8 cellular contexts compared by ENCODE assay signal in the genomic region with DNA sequence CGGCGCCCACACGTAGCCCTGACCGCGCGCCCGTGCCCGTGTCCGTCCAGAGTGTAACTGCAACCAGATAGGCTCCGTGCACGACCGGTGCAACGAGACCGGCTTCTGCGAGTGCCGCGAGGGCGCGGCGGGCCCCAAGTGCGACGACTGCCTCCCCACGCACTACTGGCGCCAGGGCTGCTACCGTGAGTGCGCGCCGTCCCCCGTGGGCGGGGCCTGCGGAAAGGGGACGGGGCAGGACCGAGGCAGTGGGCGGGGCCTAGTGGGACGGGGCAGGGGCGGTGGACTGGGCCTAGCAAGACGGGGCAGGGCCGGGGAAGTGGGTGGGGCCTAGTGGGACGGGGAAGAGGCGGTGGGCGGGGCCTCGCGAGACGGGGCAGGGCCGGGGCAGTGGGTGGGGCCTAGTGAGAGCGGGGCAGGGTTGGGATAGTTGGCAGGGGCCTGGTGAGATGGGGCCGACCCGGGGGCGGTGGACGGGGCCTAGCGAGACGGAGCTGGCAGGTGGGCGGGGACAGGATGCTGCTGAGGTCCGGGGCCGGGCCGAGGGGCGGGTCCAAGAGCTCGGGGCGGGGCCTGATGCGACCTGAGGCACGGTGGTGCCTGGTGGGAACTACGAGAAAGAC.
DNase-seq lines count a peak whose midpoint lies in the region; ATAC-seq and TF ChIP-seq lines count a peak whose summit lies in the region.

No MANE protein-coding gene starts in this region.

- H4K20me1 ChIP-seq in IMR-90 (ENCODE audit: insufficient read depth, low read length) = peaks cover 10% of the 10 kb centered on the region
- no peaks in the 10 kb centered on the region for H4K20me1 ChIP-seq in OCI-LY7 (ENCODE audit: insufficient read depth, low read length)

- H3K4me1 ChIP-seq in IMR-90 (ENCODE audit: control insufficient read depth, insufficient read depth, low read length) (peaks cover 5% of the 10 kb centered on the region), OCI-LY7 (ENCODE audit: insufficient read depth, low read length, poor library complexity, severe bottlenecking) (peaks cover 17% of the 10 kb centered on the region)

- H3K9ac ChIP-seq in IMR-90 (ENCODE audit: low read depth, low read length) = no peak overlapping the region

- H2BK15ac ChIP-seq in IMR-90 (ENCODE audit: low read depth, low read length) = no peak overlapping the region

- intact Hi-C loops in IMR-90 (cut with micrococcal nuclease) = no loop called here
- intact Hi-C loops in OCI-LY7 (cut with micrococcal nuclease; ENCODE audit: unreplicated experiment) = no loop called here

- H3K79me1 ChIP-seq in IMR-90 (ENCODE audit: low read depth in 1 of 2, low read length in 2 of 2) = no peaks in the 10 kb centered on the region

- in situ Hi-C loops in IMR-90 (cut with MboI; ENCODE audit: low sequenced_read_pairs) = no loop called here

- H3K18ac ChIP-seq in IMR-90 (ENCODE audit: low read depth, low read length) = no peak overlapping the region

- no peak overlapping the region for H3K14ac ChIP-seq in IMR-90 (replicated peaks; ENCODE audit: low read depth, low read length)

- H2AFZ ChIP-seq in IMR-90 (replicated peaks; ENCODE audit: low read length, poor library complexity) = peak overlapping the region; percentile 95
- peak overlapping the region; percentile 28; the same call in 1 of the 2 replicates for H2AFZ ChIP-seq in OCI-LY7 (ENCODE audit: low read length)

- no peak for TF ChIP-seq RAD21 in IMR-90 (IDR thresholded peaks at IDR 0.05; ENCODE audit: low read length)

- no peaks in the 10 kb centered on the region for H3K9me2 ChIP-seq in OCI-LY7 (ENCODE audit: insufficient read depth, low read length)

- H4K8ac ChIP-seq in IMR-90 (ENCODE audit: low read depth in 2 of 2, low read length in 2 of 2) = no peak overlapping the region

- no peak for TF ChIP-seq POLR2A in IMR-90 (IDR thresholded peaks at IDR 0.05; ENCODE audit: low read depth, low read length)

- H3K79me2 ChIP-seq in OCI-LY7 (ENCODE audit: insufficient read depth, low read depth, low read length) = no peaks in the 10 kb centered on the region

- no peaks in the 10 kb centered on the region for H3K9me1 ChIP-seq in IMR-90 (ENCODE audit: insufficient read depth, low read length)

- no peak overlapping the region for H2BK120ac ChIP-seq in IMR-90 (ENCODE audit: low read depth, low read length)

- no peak overlapping the region for H2AK5ac ChIP-seq in IMR-90 (ENCODE audit: low read depth, low read length)

- no peak overlapping the region for H2AK9ac ChIP-seq in IMR-90 (replicated peaks; ENCODE audit: low read depth, low read length, poor library complexity)

- no peak overlapping the region for H2BK20ac ChIP-seq in IMR-90 (ENCODE audit: low read depth, low read length)

- CTCF ChIA-PET in IMR-90 (lab: Yijun Ruan, JAX) = interaction anchor here (0.7 to 0.8 kb wide), 3 partner anchors 19 to 483 kb away, joined by 3 read pairs; no protein-coding TSS in a partner anchor
- CTCF ChIA-PET in OCI-LY7 (lab: Charles Lee; ENCODE audit: unreplicated experiment) = interaction anchor here (0.6 to 1.5 kb wide), 4 partner anchors 19 to 433 kb away, joined by 3 read pairs; no protein-coding TSS in a partner anchor

- no peak overlapping the region for H4K91ac ChIP-seq in IMR-90 (ENCODE audit: insufficient read depth, low read depth, low read length)

- H2BK5ac ChIP-seq in IMR-90 (ENCODE audit: low read depth, low read length, poor library complexity, severe bottlenecking) = no peak overlapping the region

- no peaks in the 10 kb centered on the region for H3K9me3 ChIP-seq in IMR-90 (ENCODE audit: control insufficient read depth, insufficient read depth, low read length)
- H3K9me3 ChIP-seq in OCI-LY7 (ENCODE audit: low read length) = no peaks in the 10 kb centered on the region

- DNase-seq in COLO829 (ENCODE audit: low spot score) (peak; percentile 97), IMR-90 (peak; percentile 85), OCI-LY7 (ENCODE audit: low spot score) (peak; percentile 95), activated T-cell treated with anti-CD3 and anti-CD28 coated beads for 24 hours (ENCODE audit: low read depth) (peak; percentile 93), epithelial cell of prostate (ENCODE audit: low read depth, low spot score) (peak; percentile 29), middle frontal gyrus (ENCODE audit: extremely low spot score, low spot score) (peak; percentile 54)
- DNase-seq in stimulated activated CD8-positive, alpha-beta memory T cell treated with anti-CD3 and anti-CD28 coated beads, Interleukin-15, amount 100 ng/mL, for 4 hours (ENCODE audit: low read depth in 2 of 2) = peak; percentile 98 to 99

- WGBS in IMR-90 (ENCODE audit: extremely low coverage in 2 of 2, insufficient read length in 1 of 2), 2 experiments = 5% methylated on average over 35 of the region's 62 CpGs; no CpG with 5 or more reads in 1 of the 2 experiments

- H3K4ac ChIP-seq in IMR-90 (ENCODE audit: low read depth, low read length) = no peak overlapping the region

- H4K5ac ChIP-seq in IMR-90 (ENCODE audit: low read depth, low read length) = no peak overlapping the region

- no TSS peak for BruUV-seq in IMR-90 (replicated peaks; lab: Mats Ljungman, UMichigan)
- BruUV-seq in OCI-LY7 (replicated peaks; lab: Mats Ljungman, UMichigan) = no TSS peak

- TF ChIP-seq CTCF in IMR-90 (conservative IDR thresholded peaks at IDR 0.05; ENCODE audit: low read depth, low read length) (no peak), OCI-LY7 (conservative IDR thresholded peaks at IDR 0.05; ENCODE audit: low read length) (no peak)

- no peak overlapping the region for H3K56ac ChIP-seq in IMR-90 (ENCODE audit: extremely low read depth, insufficient read depth, low read length)

- ATAC-seq in GM21515 (IDR thresholded peaks at IDR 0.05; ENCODE audit: unreplicated experiment) = peak; percentile 66
- ATAC-seq in IMR-90 (ENCODE audit: low read depth) = peak; percentile 94

- peak overlapping the region; percentile 49 for H3K4me3 ChIP-seq in IMR-90 (ENCODE audit: insufficient read depth, low read depth, low read length)
- peak overlapping the region; percentile 69 for H3K4me3 ChIP-seq in OCI-LY7 (ENCODE audit: low read depth, low read length, poor library complexity, severe bottlenecking)

- dilution Hi-C loops in IMR-90 (cut with HindIII; ENCODE audit: low sequenced_read_pairs, unreplicated experiment) = no loop called here

- peak overlapping the region; percentile 93 for H3K4me2 ChIP-seq in IMR-90 (ENCODE audit: low read depth, low read length)
- H3K4me2 ChIP-seq in OCI-LY7 (ENCODE audit: low read length) = peak overlapping the region; percentile 81

- H3K27ac ChIP-seq in IMR-90 (ENCODE audit: insufficient read depth, low read length) = no peak overlapping the region
- H3K27ac ChIP-seq in OCI-LY7 (ENCODE audit: low read depth, low read length, poor library complexity, severe bottlenecking) = no peak overlapping the region
- no peak overlapping the region for H3K27ac ChIP-seq in epithelial cell of prostate

- H3K36me3 ChIP-seq in IMR-90 (ENCODE audit: control insufficient read depth, insufficient read depth, low read length) (no peaks in the 10 kb centered on the region), OCI-LY7 (ENCODE audit: insufficient read depth, low read length) (no peaks in the 10 kb centered on the region)

- POLR2A ChIA-PET in IMR-90 (lab: Charles Lee; ENCODE audit: unreplicated experiment) = no interaction called here
- POLR2A ChIA-PET in OCI-LY7 (lab: Charles Lee) = interaction anchor here (0.6 to 0.9 kb wide), 2 partner anchors 215 to 430 kb away, joined by 3 read pairs; no protein-coding TSS in a partner anchor

- H3K23ac ChIP-seq in IMR-90 (ENCODE audit: low read depth, low read length) = no peak overlapping the region

- H3K27me3 ChIP-seq in IMR-90 (ENCODE audit: control insufficient read depth, insufficient read depth, low read length) = peaks cover 58% of the 10 kb centered on the region

TF ChIP-seq in IMR-90, 13 proteins besides CTCF, POLR2A, EP300 and RAD21:
- TF ChIP-seq CHD1 (IDR thresholded peaks at IDR 0.05; ENCODE audit: low read depth, low read length) (no peak), SMC3 (IDR thresholded peaks at IDR 0.05; ENCODE audit: low read depth, low read length) (no peak), ELK1 (IDR thresholded peaks at IDR 0.05; ENCODE audit: borderline replicate concordance, low read depth, low read length) (no peak), MAFK (IDR thresholded peaks at IDR 0.05; ENCODE audit: low read depth, low read length) (no peak), RFX5 (IDR thresholded peaks at IDR 0.05; ENCODE audit: low read depth, low read length) (no peak), BHLHE40 (IDR thresholded peaks at IDR 0.05; ENCODE audit: low read depth, low read length) (no peak)
- TF ChIP-seq, protein P1, sequence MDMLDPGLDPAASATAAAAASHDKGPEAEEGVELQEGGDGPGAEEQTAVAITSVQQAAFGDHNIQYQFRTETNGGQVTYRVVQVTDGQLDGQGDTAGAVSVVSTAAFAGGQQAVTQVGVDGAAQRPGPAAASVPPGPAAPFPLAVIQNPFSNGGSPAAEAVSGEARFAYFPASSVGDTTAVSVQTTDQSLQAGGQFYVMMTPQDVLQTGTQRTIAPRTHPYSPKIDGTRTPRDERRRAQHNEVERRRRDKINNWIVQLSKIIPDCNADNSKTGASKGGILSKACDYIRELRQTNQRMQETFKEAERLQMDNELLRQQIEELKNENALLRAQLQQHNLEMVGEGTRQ (IDR thresholded peaks at IDR 0.05; ENCODE audit: low read depth, low read length) = no peak

Comparison
In these comparisons a context has a peak if more than half of its experiments do, and no peak if none do; other contexts are left out.
1. DNase-seq: peak in every context shown above with its lines; median percentile 98 in stimulated activated CD8-positive, alpha-beta memory T cell treated with anti-CD3 and anti-CD28 coated beads, Interleukin-15, amount 100 ng/mL, for 4 hours; 97 in COLO829; 95 in OCI-LY7; 93 in activated T-cell treated with anti-CD3 and anti-CD28 coated beads for 24 hours; 85 in IMR-90; 54 in middle frontal gyrus; 29 in epithelial cell of prostate.